Comparison of ENCODE assay signal across 15 cellular contexts in genomic region chr7:69769826-69770225, GRCh38.
DNase-seq lines count a peak whose midpoint lies in the region; ATAC-seq and TF ChIP-seq lines count a peak whose summit lies in the region.
"Had no signal": no experiment of that assay in that cellular context is flagged by ENCODE, and none has a peak within 500 bp of the region (broad histone marks: within the 10 kb centered on the region; RNA-seq: fewer than 3 reads in every experiment).

No MANE protein-coding gene starts in this region.

- H3K36me3 Mint-ChIP-seq in mesothelial cell of epicardium = peaks cover 2% of the 10 kb centered on the region
- H3K36me3 Mint-ChIP-seq: CD4-positive, CD25-positive, alpha-beta regulatory T cell had no signal

- intact Hi-C loops in left ventricle myocardium inferior (cut with micrococcal nuclease) (no loop called here), left cardiac atrium (cut with DNase I) (no loop called here)

- DNase-seq in left ventricle myocardium inferior (no peak), left cardiac atrium (no peak), mesothelial cell of epicardium (ENCODE audit: low spot score in 2 of 2, unreplicated experiment in 2 of 2) (no peak), inferior parietal cortex (ENCODE audit: extremely low spot score) (no peak)
- no peak for DNase-seq in NK-92 treated with Interleukin-12 subunit alpha and Interleukin-12 subunit beta, amount 100 ng/mL, for 24 hours (lab: John Stamatoyannopoulos, UW)
- DNase-seq: CD4-positive, CD25-positive, alpha-beta regulatory T cell; DMS53; GF-D8 had no signal

- ATAC-seq in left cardiac atrium (no peak), HG03442 (IDR thresholded peaks at IDR 0.05; ENCODE audit: unreplicated experiment) (no peak), GM18873 (IDR thresholded peaks at IDR 0.05; ENCODE audit: low FRiP score, unreplicated experiment) (no peak)
- ATAC-seq: HCT116, K562 had no signal

- H3K4me1 ChIP-seq in left ventricle myocardium inferior (peaks cover 24% of the 10 kb centered on the region), OCI-LY1 (ENCODE audit: insufficient read depth, low read length, severe bottlenecking) (peaks cover 56% of the 10 kb centered on the region)

- peak overlapping the region; percentile 62 for H3K27ac Mint-ChIP-seq in mesothelial cell of epicardium
- H3K27ac Mint-ChIP-seq: CD4-positive, CD25-positive, alpha-beta regulatory T cell had no signal

- no peaks in the 10 kb centered on the region for H3K27me3 Mint-ChIP-seq in mesothelial cell of epicardium (ENCODE audit: low read depth)

- H2AFZ ChIP-seq in OCI-LY1 (ENCODE audit: low read length) = no peak overlapping the region

- H3K9me2 ChIP-seq in OCI-LY1 (ENCODE audit: low read depth, low read length) = no peaks in the 10 kb centered on the region

- H3K4me1 Mint-ChIP-seq in mesothelial cell of epicardium = peaks cover 53% of the 10 kb centered on the region

- no peaks in the 10 kb centered on the region for H4K20me1 ChIP-seq in OCI-LY1 (ENCODE audit: insufficient read depth, low read length)

- no peak overlapping the region for H3K4me3 Mint-ChIP-seq in mesothelial cell of epicardium
- H3K4me3 Mint-ChIP-seq: CD4-positive, CD25-positive, alpha-beta regulatory T cell had no signal

- peaks cover 76% of the 10 kb centered on the region for H3K79me2 ChIP-seq in OCI-LY1 (ENCODE audit: insufficient read depth, low read length)

- H3K4me2 ChIP-seq in OCI-LY1 (ENCODE audit: low read length) = peak overlapping the region; percentile 58; the same call in 1 of the 2 replicates

- H3K27ac ChIP-seq in left ventricle myocardium inferior (replicated peaks) = peak overlapping the region; percentile 3
- H3K27ac ChIP-seq in OCI-LY1 (ENCODE audit: low read depth, low read length, poor library complexity, severe bottlenecking) = peak overlapping the region; percentile 68
- H3K27ac ChIP-seq: 22Rv1, HL-60 had no signal

- no peaks in the 10 kb centered on the region for H3K27me3 ChIP-seq in left ventricle myocardium inferior (ENCODE audit: low read depth)
- H3K27me3 ChIP-seq in OCI-LY1 (ENCODE audit: insufficient read depth, low read length) = no peaks in the 10 kb centered on the region

- H3K9me3 ChIP-seq in left ventricle myocardium inferior (replicated peaks) = no peaks in the 10 kb centered on the region
- no peaks in the 10 kb centered on the region for H3K9me3 ChIP-seq in OCI-LY1 (ENCODE audit: low read length)

- H3K36me3 ChIP-seq in left ventricle myocardium inferior (no peaks in the 10 kb centered on the region), OCI-LY1 (ENCODE audit: insufficient read depth, low read length) (peaks cover 10% of the 10 kb centered on the region; the same call in 1 of the 2 replicates)

- 0 out of 2 replicates have a peak overlapping the region, but pooled peaks have one; percentile 2 for H3K9ac ChIP-seq in OCI-LY1 (ENCODE audit: low read length)

- H3K9me3 Mint-ChIP-seq in mesothelial cell of epicardium = no peaks in the 10 kb centered on the region

- no peaks in the 10 kb centered on the region for H3F3A ChIP-seq in OCI-LY1 (ENCODE audit: insufficient read depth, low read length)

- TF ChIP-seq CTCF in left ventricle myocardium inferior (IDR thresholded peaks at IDR 0.05; ENCODE audit: borderline replicate concordance) (no peak), OCI-LY1 (IDR thresholded peaks at IDR 0.05; ENCODE audit: low read length) (no peak), mesothelial cell of epicardium (IDR thresholded peaks at IDR 0.05; ENCODE audit: unreplicated experiment) (no peak)

- H3K4me3 ChIP-seq in left ventricle myocardium inferior (no peak overlapping the region), OCI-LY1 (ENCODE audit: low read depth, low read length, poor library complexity, severe bottlenecking) (no peak overlapping the region)
- H3K4me3 ChIP-seq: K562 had no signal
